ENCODE assay signal across 9 cellular contexts in the genomic region with DNA sequence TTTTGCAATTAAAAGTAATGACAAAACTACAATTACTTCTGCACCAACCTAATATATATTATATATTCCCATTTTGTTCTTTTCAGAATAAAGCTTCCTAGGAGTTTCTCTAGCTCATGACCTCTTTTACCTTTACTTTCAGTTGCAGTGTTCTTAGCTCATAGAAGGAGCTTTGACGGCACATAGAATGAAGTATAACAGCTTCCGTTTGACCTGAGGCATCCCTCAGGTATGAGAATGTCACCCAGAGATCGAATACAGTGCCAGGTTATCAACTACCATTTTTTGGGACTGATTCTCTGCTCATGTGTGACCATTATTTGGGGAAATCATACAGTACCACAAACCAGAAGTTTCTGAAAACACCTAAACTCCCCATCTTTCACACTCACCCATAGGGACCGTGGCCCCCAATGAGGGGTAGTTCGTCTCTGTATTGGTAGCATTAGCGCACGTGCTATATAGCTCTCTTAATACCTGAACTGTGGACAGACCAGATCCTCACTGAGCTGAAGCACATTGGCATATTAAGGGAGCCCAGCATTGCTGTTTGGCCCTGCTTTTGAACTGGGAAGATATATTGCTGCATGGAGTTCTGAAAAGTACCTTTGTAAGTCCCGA.
DNase-seq lines count a peak whose midpoint lies in the region; ATAC-seq and TF ChIP-seq lines count a peak whose summit lies in the region.
"Had no signal": no experiment of that assay in that cellular context is flagged by ENCODE, and none has a peak within 500 bp of the region (broad histone marks: within the 10 kb centered on the region; RNA-seq: fewer than 3 reads in every experiment).

No MANE protein-coding gene starts in this region.

- no peaks in the 10 kb centered on the region for H3K36me3 ChIP-seq in tibial nerve

- intact Hi-C loops in activated naive CD4-positive, alpha-beta T cell treated with anti-CD3 and anti-CD28 coated beads for 36 hours (cut with micrococcal nuclease): no loop called here
- intact Hi-C loops in activated CD8-positive, alpha-beta T cell treated with anti-CD3 and anti-CD28 coated beads for 36 hours (cut with micrococcal nuclease): loop anchor here (10.0 kb wide), 1 partner anchor 646 kb away; no protein-coding TSS in a partner anchor

- H3K4me3 Mint-ChIP-seq in activated naive CD4-positive, alpha-beta T cell treated with anti-CD3 and anti-CD28 coated beads for 36 hours: peak overlapping the region; percentile 67
- H3K4me3 Mint-ChIP-seq in activated CD8-positive, alpha-beta T cell treated with anti-CD3 and anti-CD28 coated beads for 36 hours: peak overlapping the region; percentile 59
- H3K4me3 Mint-ChIP-seq: WTC11 had no signal

- H3K27me3 Mint-ChIP-seq in activated naive CD4-positive, alpha-beta T cell treated with anti-CD3 and anti-CD28 coated beads for 36 hours (ENCODE audit: low read depth): no peaks in the 10 kb centered on the region
- H3K27me3 Mint-ChIP-seq in activated CD8-positive, alpha-beta T cell treated with anti-CD3 and anti-CD28 coated beads for 36 hours: no peaks in the 10 kb centered on the region

- H3K27ac Mint-ChIP-seq in activated naive CD4-positive, alpha-beta T cell treated with anti-CD3 and anti-CD28 coated beads for 36 hours: peak overlapping the region; percentile 87
- peak overlapping the region; percentile 95 for H3K27ac Mint-ChIP-seq in activated CD8-positive, alpha-beta T cell treated with anti-CD3 and anti-CD28 coated beads for 36 hours

- peak overlapping the region in 3 of 4 donors; percentile 21 to 59 (median 40) for H3K27ac ChIP-seq in tibial nerve

- POLR2A ChIA-PET in activated CD8-positive, alpha-beta T cell treated with anti-CD3 and anti-CD28 coated beads for 36 hours (lab: Charles Lee): interaction anchor here (0.6 to 2.6 kb wide), 4 partner anchors 10 to 20 kb away, joined by 3 to 30 read pairs (median 12); no protein-coding TSS in a partner anchor

- H3K4me3 ChIP-seq in tibial nerve: no peak overlapping the region

- H3K4me1 Mint-ChIP-seq in activated naive CD4-positive, alpha-beta T cell treated with anti-CD3 and anti-CD28 coated beads for 36 hours (ENCODE audit: low read depth): peaks cover 93% of the 10 kb centered on the region
- peaks cover 90% of the 10 kb centered on the region for H3K4me1 Mint-ChIP-seq in activated CD8-positive, alpha-beta T cell treated with anti-CD3 and anti-CD28 coated beads for 36 hours (ENCODE audit: low read depth)

- WGBS in tibial nerve, 2 donors: 62 to 67% methylated on average over 8 of the region's 8 CpGs

- H3K4me1 ChIP-seq in tibial nerve: peaks cover 5 to 97% (median 82%) of the 10 kb centered on the region in 4 donors

- no peak for ATAC-seq in activated CD8-positive, alpha-beta T cell treated with anti-CD3 and anti-CD28 coated beads for 36 hours
- ATAC-seq in left lobe of liver: peak; percentile 3
- ATAC-seq in HG03565 (IDR thresholded peaks at IDR 0.05; ENCODE audit: unreplicated experiment): no peak
- ATAC-seq in GM21360 (IDR thresholded peaks at IDR 0.05; ENCODE audit: unreplicated experiment): no peak
- ATAC-seq: WTC11 had no signal

- no peaks in the 10 kb centered on the region for H3K9me3 ChIP-seq in tibial nerve

- no peaks in the 10 kb centered on the region for H3K27me3 ChIP-seq in tibial nerve

- H3K9me3 Mint-ChIP-seq in activated naive CD4-positive, alpha-beta T cell treated with anti-CD3 and anti-CD28 coated beads for 36 hours: peaks cover 2% of the 10 kb centered on the region
- peaks cover 5% of the 10 kb centered on the region for H3K9me3 Mint-ChIP-seq in activated CD8-positive, alpha-beta T cell treated with anti-CD3 and anti-CD28 coated beads for 36 hours
- H3K9me3 Mint-ChIP-seq: WTC11 had no signal

- no peak for TF ChIP-seq EP300 in tibial nerve (IDR thresholded peaks at IDR 0.05)

- CTCF ChIA-PET in activated naive CD4-positive, alpha-beta T cell treated with anti-CD3 and anti-CD28 coated beads for 36 hours (lab: Charles Lee): interaction anchor here (0.6 to 2.8 kb wide), 4 partner anchors 10 to 104 kb away, joined by 3 to 11 read pairs (median 5); no protein-coding TSS in a partner anchor
- CTCF ChIA-PET in activated CD8-positive, alpha-beta T cell treated with anti-CD3 and anti-CD28 coated beads for 36 hours (lab: Charles Lee): interaction anchor here (0.9 to 3.9 kb wide), 6 partner anchors 9 to 55 kb away, joined by 3 to 21 read pairs (median 4); no protein-coding TSS in a partner anchor

- peaks cover 11% of the 10 kb centered on the region for H3K36me3 Mint-ChIP-seq in activated naive CD4-positive, alpha-beta T cell treated with anti-CD3 and anti-CD28 coated beads for 36 hours (ENCODE audit: low read depth)
- H3K36me3 Mint-ChIP-seq in activated CD8-positive, alpha-beta T cell treated with anti-CD3 and anti-CD28 coated beads for 36 hours (ENCODE audit: low read depth): peaks cover 18% of the 10 kb centered on the region
- H3K36me3 Mint-ChIP-seq: WTC11 had no signal

- DNase-seq in activated naive CD4-positive, alpha-beta T cell treated with anti-CD3 and anti-CD28 coated beads for 36 hours: no peak
- DNase-seq in activated naive CD4-positive, alpha-beta T cell (lab: John Stamatoyannopoulos, UW): no peak
- DNase-seq in activated CD8-positive, alpha-beta T cell treated with anti-CD3 and anti-CD28 coated beads for 36 hours: no peak
- DNase-seq in left lobe of liver (ENCODE audit: low spot score): no peak
- no peak for DNase-seq in tibial nerve (ENCODE audit: low spot score in 2 of 2)
- no peak for DNase-seq in medulla oblongata (ENCODE audit: extremely low spot score)

- no peak for TF ChIP-seq POLR2A in tibial nerve (IDR thresholded peaks at IDR 0.05)

- TF ChIP-seq CTCF in activated CD8-positive, alpha-beta T cell treated with anti-CD3 and anti-CD28 coated beads for 36 hours (IDR thresholded peaks at IDR 0.05): no peak
- TF ChIP-seq CTCF in tibial nerve (IDR thresholded peaks at IDR 0.05): no peak
